ENCODE assay signal across 16 cellular contexts in genomic region chr1:10328534-10328933, GRCh38.
"Had no signal": no experiment of that assay in that cellular context is flagged by ENCODE, and none has a peak within 500 bp of the region (broad histone marks: within the 10 kb centered on the region; RNA-seq: fewer than 3 reads in every experiment).

No MANE protein-coding gene starts in this region.

- H3K27me3 ChIP-seq: esophagus muscularis mucosa, gastrocnemius medialis, heart right ventricle, stomach had no signal

- DNase-seq: effector memory CD8-positive, alpha-beta T cell; gastrocnemius medialis; heart right ventricle; hypothalamus; kidney glomerular epithelial cell; mammary epithelial cell; mucosa of descending colon; naive thymus-derived CD8-positive, alpha-beta T cell; right cardiac atrium; small intestine; stimulated activated CD4-positive, alpha-beta T cell treated with anti-CD3 and anti-CD28 coated beads, Interleukin-12 subunit alpha, Interleukin-12 subunit beta, amount 100 ng/mL, for 4 hours; stimulated activated naive CD4-positive, alpha-beta T cell; stomach; trophoblast cell had no signal

- H3K4me3 ChIP-seq: esophagus muscularis mucosa, gastrocnemius medialis, heart right ventricle, mucosa of descending colon, stomach had no signal

- H3K27ac ChIP-seq: epithelial cell of prostate, esophagus muscularis mucosa, gastrocnemius medialis, heart right ventricle, stomach had no signal

- ATAC-seq: effector memory CD8-positive, alpha-beta T cell; gastrocnemius medialis; heart right ventricle; mucosa of descending colon; naive thymus-derived CD8-positive, alpha-beta T cell; right cardiac atrium had no signal
